1 cellular context compared by ENCODE assay signal in the genomic region with DNA sequence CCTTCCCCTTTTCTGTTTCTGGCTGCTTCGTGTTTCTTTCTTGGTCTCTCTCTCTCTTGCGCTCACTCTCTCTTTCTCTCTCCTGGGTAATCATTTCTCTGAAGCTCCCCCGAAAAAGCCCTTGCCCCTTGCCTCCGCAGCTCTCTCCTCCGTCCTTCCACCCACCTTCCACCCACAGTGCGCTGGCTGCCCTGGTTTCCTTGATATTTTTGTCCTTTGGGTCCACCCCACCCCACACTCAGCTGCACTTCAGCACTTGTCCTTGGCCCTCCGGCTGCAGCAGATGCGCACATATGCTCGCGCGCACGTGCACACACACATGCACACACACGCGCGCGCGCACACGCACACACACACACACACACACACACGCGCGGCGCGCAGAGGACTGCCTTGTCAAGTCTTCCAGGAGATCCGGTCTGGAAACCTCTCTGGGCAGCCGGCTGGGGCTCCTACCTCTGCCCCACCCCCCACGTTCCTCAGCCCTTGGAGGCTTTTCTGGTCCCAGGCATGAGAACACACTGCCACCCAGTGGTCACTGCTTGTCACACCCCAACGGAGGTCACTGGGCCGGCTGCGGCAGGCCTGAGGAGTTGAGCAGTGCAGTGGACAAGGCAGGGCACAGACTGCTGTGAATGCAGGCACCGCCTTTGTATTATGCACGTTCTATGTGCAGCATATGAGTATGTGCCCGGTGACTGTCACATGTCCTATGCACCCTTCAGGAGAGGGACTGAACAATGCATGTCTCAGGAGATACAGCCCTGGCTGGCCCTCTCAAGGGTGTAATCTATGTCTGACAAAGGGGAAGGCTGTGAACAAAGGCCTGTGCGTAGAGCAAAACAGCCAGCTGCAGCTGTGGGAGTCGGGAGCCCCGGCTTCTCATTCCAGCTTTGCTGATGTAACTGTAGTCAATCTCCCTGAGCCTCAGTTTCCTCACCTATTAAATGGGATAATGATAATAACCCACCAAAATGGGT.
TF ChIP-seq lines count a peak whose summit lies in the region.

No MANE protein-coding gene starts in this region.

TF ChIP-seq in K562, 482 proteins besides CTCF, POLR2A, EP300 and RAD21 (continued from another document and continues in another):
- TF ChIP-seq ZBTB40 (IDR thresholded peaks at IDR 0.05) (peak; percentile 33; the same call in 1 of the 2 replicates), ZBTB40 (CRISPR knock-in tag; IDR thresholded peaks at IDR 0.05) (peak; percentile 28; the same call in 1 of the 2 replicates), ZC3H4 (CRISPR knock-in tag; IDR thresholded peaks at IDR 0.05; ENCODE audit: borderline replicate concordance) (no peak), RERE (CRISPR knock-in tag; IDR thresholded peaks at IDR 0.05; ENCODE audit: borderline replicate concordance) (no peak), ZNF778 (CRISPR knock-in tag; IDR thresholded peaks at IDR 0.05) (no peak), ZEB2 (IDR thresholded peaks at IDR 0.05) (peak; percentile 28; the same call in 1 of the 2 replicates), SMAD4 (CRISPR knock-in tag; conservative IDR thresholded peaks at IDR 0.05) (peak; percentile 60), ZBTB26 (CRISPR knock-in tag; IDR thresholded peaks at IDR 0.05) (no peak), SMARCE1 (IDR thresholded peaks at IDR 0.05) (peak; percentile 72), ZNF175 (CRISPR knock-in tag; IDR thresholded peaks at IDR 0.05; ENCODE audit: low read depth) (peak; percentile 49; the same call in 1 of the 2 replicates), EGR1 (conservative IDR thresholded peaks at IDR 0.05) (peak; percentile 55), KLF13 (tag; IDR thresholded peaks at IDR 0.05; ENCODE audit: borderline replicate concordance, low read depth) (0 out of 2 replicates have a peak, but pooled peaks have one; percentile 67), POLR3G (IDR thresholded peaks at IDR 0.05; ENCODE audit: extremely low read depth, insufficient read length, insufficient replicate concordance) (no peak), BCOR (IDR thresholded peaks at IDR 0.05) (peak; percentile 82), ZBTB7A (IDR thresholded peaks at IDR 0.05; ENCODE audit: borderline replicate concordance, control insufficient read depth, low read depth, low read length) (no peak), TBL1XR1 (IDR thresholded peaks at IDR 0.05; ENCODE audit: low read length in 2 of 2) (peak; percentile 28 to 33; a peak in 2 of 4 replicates), ZBTB33 (CRISPR knock-in tag; IDR thresholded peaks at IDR 0.05) (peak; percentile 10; the same call in 1 of the 2 replicates), FOXP1 (CRISPR knock-in tag; IDR thresholded peaks at IDR 0.05) (peak; percentile 16; the same call in 1 of the 2 replicates)
- TF ChIP-seq, protein P1, sequence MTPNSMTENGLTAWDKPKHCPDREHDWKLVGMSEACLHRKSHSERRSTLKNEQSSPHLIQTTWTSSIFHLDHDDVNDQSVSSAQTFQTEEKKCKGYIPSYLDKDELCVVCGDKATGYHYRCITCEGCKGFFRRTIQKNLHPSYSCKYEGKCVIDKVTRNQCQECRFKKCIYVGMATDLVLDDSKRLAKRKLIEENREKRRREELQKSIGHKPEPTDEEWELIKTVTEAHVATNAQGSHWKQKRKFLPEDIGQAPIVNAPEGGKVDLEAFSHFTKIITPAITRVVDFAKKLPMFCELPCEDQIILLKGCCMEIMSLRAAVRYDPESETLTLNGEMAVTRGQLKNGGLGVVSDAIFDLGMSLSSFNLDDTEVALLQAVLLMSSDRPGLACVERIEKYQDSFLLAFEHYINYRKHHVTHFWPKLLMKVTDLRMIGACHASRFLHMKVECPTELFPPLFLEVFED (CRISPR knock-in tag; conservative IDR thresholded peaks at IDR 0.05), result no peak
- TF ChIP-seq, protein P2, sequence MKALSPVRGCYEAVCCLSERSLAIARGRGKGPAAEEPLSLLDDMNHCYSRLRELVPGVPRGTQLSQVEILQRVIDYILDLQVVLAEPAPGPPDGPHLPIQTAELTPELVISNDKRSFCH (CRISPR knock-in tag; IDR thresholded peaks at IDR 0.05), result no peak
- TF ChIP-seq, protein P2 (tag; IDR thresholded peaks at IDR 0.05), result 0 out of 2 replicates have a peak, but pooled peaks have one; percentile 37
- TF ChIP-seq, protein P3, sequence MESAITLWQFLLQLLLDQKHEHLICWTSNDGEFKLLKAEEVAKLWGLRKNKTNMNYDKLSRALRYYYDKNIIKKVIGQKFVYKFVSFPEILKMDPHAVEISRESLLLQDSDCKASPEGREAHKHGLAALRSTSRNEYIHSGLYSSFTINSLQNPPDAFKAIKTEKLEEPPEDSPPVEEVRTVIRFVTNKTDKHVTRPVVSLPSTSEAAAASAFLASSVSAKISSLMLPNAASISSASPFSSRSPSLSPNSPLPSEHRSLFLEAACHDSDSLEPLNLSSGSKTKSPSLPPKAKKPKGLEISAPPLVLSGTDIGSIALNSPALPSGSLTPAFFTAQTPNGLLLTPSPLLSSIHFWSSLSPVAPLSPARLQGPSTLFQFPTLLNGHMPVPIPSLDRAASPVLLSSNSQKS (CRISPR knock-in tag; IDR thresholded peaks at IDR 0.05), result no peak
- TF ChIP-seq, protein P4, sequence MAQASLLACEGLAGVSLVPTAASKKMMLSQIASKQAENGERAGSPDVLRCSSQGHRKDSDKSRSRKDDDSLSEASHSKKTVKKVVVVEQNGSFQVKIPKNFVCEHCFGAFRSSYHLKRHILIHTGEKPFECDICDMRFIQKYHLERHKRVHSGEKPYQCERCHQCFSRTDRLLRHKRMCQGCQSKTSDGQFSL (CRISPR knock-in tag; IDR thresholded peaks at IDR 0.05), result peak; percentile 62; the same call in 1 of the 2 replicates
- TF ChIP-seq, protein P4 (tag; IDR thresholded peaks at IDR 0.05), result no peak
